Comparison of ENCODE assay signal across 22 cellular contexts in the genomic region with DNA sequence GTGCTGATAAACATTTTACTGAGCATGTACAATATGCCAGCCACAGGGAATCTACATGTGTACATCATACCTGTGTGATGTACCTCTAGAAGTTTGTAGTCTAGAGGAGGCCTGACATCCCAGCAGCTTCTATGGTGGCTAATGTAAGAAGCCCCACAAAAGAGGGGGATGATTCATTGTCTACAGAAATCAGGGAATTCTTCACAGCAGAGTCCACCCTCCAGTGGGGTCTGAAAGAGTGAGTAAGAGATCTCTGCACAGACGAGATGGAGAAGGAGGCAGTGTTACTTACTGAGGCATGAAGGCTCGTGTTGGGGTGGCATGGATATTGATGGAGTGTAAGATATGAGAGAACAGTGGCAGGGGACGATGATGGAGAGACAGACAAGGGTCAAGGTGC.
DNase-seq lines count a peak whose midpoint lies in the region; ATAC-seq, FAIRE-seq and TF ChIP-seq lines count a peak whose summit lies in the region.
"Had no signal": no experiment of that assay in that cellular context is flagged by ENCODE, and none has a peak within 500 bp of the region (broad histone marks: within the 10 kb centered on the region; RNA-seq: fewer than 3 reads in every experiment).

No MANE protein-coding gene starts in this region.

- CTCF ChIA-PET in RWPE1 (lab: Yijun Ruan, JAX) (no interaction called here), mammary epithelial cell (lab: Charles Lee; ENCODE audit: low non-redundant PET) (no interaction called here)

- no peak for ATAC-seq in HG03280 (IDR thresholded peaks at IDR 0.05; ENCODE audit: unreplicated experiment)
- ATAC-seq in mucosa of descending colon, result no peak
- ATAC-seq: HCT116, K562 had no signal

- H3K27ac ChIP-seq in RWPE1 (no peak overlapping the region), mammary epithelial cell (ENCODE audit: insufficient read depth, low read depth, low read length) (peak overlapping the region; percentile 42), keratinocyte (ENCODE audit: control insufficient read depth, insufficient read depth, low read length) (peak overlapping the region; percentile 45), hepatocyte (no peak overlapping the region)
- H3K27ac ChIP-seq: C4-2B had no signal

- TF ChIP-seq CTCF in RWPE1 (conservative IDR thresholded peaks at IDR 0.05; ENCODE audit: low read depth) (no peak), mammary epithelial cell (conservative IDR thresholded peaks at IDR 0.05 in 1 of 2, IDR thresholded peaks at IDR 0.05 in 1 of 2; ENCODE audit: extremely low read depth in 1 of 2, insufficient read depth in 1 of 2, low read depth in 1 of 2, low read length in 2 of 2) (no peak), keratinocyte (optimal IDR thresholded peaks at IDR 0.05 in 1 of 3, IDR thresholded peaks at IDR 0.05 in 1 of 3, conservative IDR thresholded peaks at IDR 0.05 in 1 of 3; ENCODE audit: extremely low read depth in 1 of 3, insufficient read depth in 2 of 3, low read length in 3 of 3) (no peak), hepatocyte (IDR thresholded peaks at IDR 0.05; ENCODE audit: poor library complexity) (no peak), mucosa of descending colon (IDR thresholded peaks at IDR 0.05) (no peak)

- dilution Hi-C loops in mammary epithelial cell (cut with HindIII; ENCODE audit: low sequenced_read_pairs), result no loop called here
- dilution Hi-C loops in keratinocyte (cut with MboI; ENCODE audit: extremely low pct_ligation_motif_present, low sequenced_read_pairs), result no loop called here

- whole genome bisulfite sequencing in mammary epithelial cell (ENCODE audit: low coverage, missing lambda C conversion rate), result 21% methylated on average over 3 of the region's 3 CpGs
- WGBS in hepatocyte (ENCODE audit: low lambda C conversion rate, missing lambda C conversion rate), result 97% methylated on average over 3 of the region's 3 CpGs

- no peaks in the 10 kb centered on the region for H3K9me1 ChIP-seq in keratinocyte (ENCODE audit: control insufficient read depth, extremely low read depth, insufficient read depth, low read length)

- H3K4me1 ChIP-seq in mammary epithelial cell (ENCODE audit: insufficient read depth, low read length), result peaks cover 22% of the 10 kb centered on the region
- peaks cover 21% of the 10 kb centered on the region for H3K4me1 ChIP-seq in keratinocyte (ENCODE audit: control insufficient read depth, extremely low read depth, insufficient read depth, low read length)
- H3K4me1 ChIP-seq in hepatocyte (ENCODE audit: insufficient read depth), result no peaks in the 10 kb centered on the region
- no peaks in the 10 kb centered on the region for H3K4me1 ChIP-seq in mucosa of descending colon (ENCODE audit: low read depth)

- no peaks in the 10 kb centered on the region for H3K36me3 ChIP-seq in mammary epithelial cell (ENCODE audit: insufficient read depth, low read length)
- no peaks in the 10 kb centered on the region for H3K36me3 ChIP-seq in keratinocyte (ENCODE audit: control insufficient read depth in 2 of 2, extremely low read depth in 1 of 2, insufficient read depth in 2 of 2, low read length in 2 of 2)
- H3K36me3 ChIP-seq in hepatocyte (replicated peaks; ENCODE audit: insufficient read depth, low read depth), result no peaks in the 10 kb centered on the region
- H3K36me3 ChIP-seq in mucosa of descending colon (ENCODE audit: low read depth), result no peaks in the 10 kb centered on the region

- H3K4me3 ChIP-seq in mammary epithelial cell (replicated peaks in 1 of 3; ENCODE audit: insufficient read depth in 1 of 3, low read depth in 2 of 3, low read length in 3 of 3) (no peak overlapping the region), keratinocyte (ENCODE audit: control insufficient read depth in 2 of 3, extremely low read depth in 1 of 3, insufficient read depth in 2 of 3, low read depth in 1 of 3, low read length in 3 of 3) (peak overlapping the region in 1 of 3 experiments; percentile 29), hepatocyte (no peak overlapping the region), mucosa of descending colon (no peak overlapping the region)
- H3K4me3 ChIP-seq: K562 had no signal

- in situ Hi-C loops in mammary epithelial cell (cut with MboI; ENCODE audit: low sequenced_read_pairs in 2 of 2), result no loop called here

- H2AFZ ChIP-seq in mammary epithelial cell (ENCODE audit: low read depth, low read length) (peak overlapping the region; percentile 19), keratinocyte (ENCODE audit: control insufficient read depth, low read length) (peak overlapping the region; percentile 13), hepatocyte (no peak overlapping the region)

- intact Hi-C loops in mammary epithelial cell (cut with micrococcal nuclease), result loop anchor here (5.0 kb wide), 1 partner anchor 170 kb away; no protein-coding TSS in a partner anchor
- intact Hi-C loops in mucosa of descending colon (cut with DNase I, micrococcal nuclease), result no loop called here

- H4K20me1 ChIP-seq in mammary epithelial cell (ENCODE audit: insufficient read depth, low read length) (no peaks in the 10 kb centered on the region), keratinocyte (ENCODE audit: control insufficient read depth, extremely low read depth, insufficient read depth, low read length) (no peaks in the 10 kb centered on the region), hepatocyte (ENCODE audit: insufficient read depth, poor library complexity, severe bottlenecking) (no peaks in the 10 kb centered on the region)

- H3K79me2 ChIP-seq in mammary epithelial cell (ENCODE audit: insufficient read depth, low read length), result no peaks in the 10 kb centered on the region
- H3K79me2 ChIP-seq in keratinocyte (ENCODE audit: control insufficient read depth, insufficient read depth, low read length), result no peaks in the 10 kb centered on the region
- no peaks in the 10 kb centered on the region for H3K79me2 ChIP-seq in hepatocyte

- DNase-seq in EH (ENCODE audit: low read depth) (peak; percentile 60), RWPE1 (ENCODE audit: low spot score) (peak; percentile 23), mammary epithelial cell (no peak), keratinocyte (ENCODE audit: low read depth, low spot score) (peak; percentile 52), cortex of kidney (lab: John Stamatoyannopoulos, UW) (no peak), hepatocyte (ENCODE audit: low spot score) (no peak), mucosa of descending colon (no peak)
- DNase-seq: Calu3; CD8-positive, alpha-beta memory T cell; DMS153; GF-D8; GOT3; NCI-H1092 treated with DMSO at 0.1 percent for 48 hours; NCI-H2029 treated with DMSO at 0.1 percent for 48 hours; NCI-H226; NCI-H524; NCI-H774; NK-92 treated with Interleukin-12 subunit alpha and Interleukin-12 subunit beta, amount 100 ng/mL, for 24 hours had no signal

- no peaks in the 10 kb centered on the region for H3K9me3 ChIP-seq in mammary epithelial cell (replicated peaks; ENCODE audit: insufficient read depth, low read length)
- no peaks in the 10 kb centered on the region for H3K9me3 ChIP-seq in keratinocyte (ENCODE audit: control insufficient read depth, low read depth, low read length)
- H3K9me3 ChIP-seq in hepatocyte (ENCODE audit: low read depth), result no peaks in the 10 kb centered on the region
- H3K9me3 ChIP-seq in mucosa of descending colon, result no peaks in the 10 kb centered on the region

- no peaks in the 10 kb centered on the region for H3K9me2 ChIP-seq in hepatocyte (replicated peaks; ENCODE audit: insufficient read depth)

- H3K9ac ChIP-seq in mammary epithelial cell (ENCODE audit: insufficient read depth, low read length), result no peak overlapping the region
- H3K9ac ChIP-seq in keratinocyte (ENCODE audit: control insufficient read depth, extremely low read depth, insufficient read depth, low read length), result no peak overlapping the region

- H3K27me3 ChIP-seq in mammary epithelial cell (ENCODE audit: insufficient read depth, low read length), result no peaks in the 10 kb centered on the region
- H3K27me3 ChIP-seq in keratinocyte (ENCODE audit: control insufficient read depth, extremely low read depth, insufficient read depth, low read length), result no peaks in the 10 kb centered on the region
- no peaks in the 10 kb centered on the region for H3K27me3 ChIP-seq in hepatocyte

- FAIRE-seq in keratinocyte (lab: Jason Lieb, UNC), result peak; percentile 83
- FAIRE-seq: K562 had no signal

- no TSS peak for BruUV-seq in mammary epithelial cell (replicated peaks; lab: Mats Ljungman, UMichigan)

- peak overlapping the region; percentile 63 for H3K4me2 ChIP-seq in mammary epithelial cell (ENCODE audit: insufficient read depth, low read depth, low read length)
- peak overlapping the region; percentile 56 for H3K4me2 ChIP-seq in keratinocyte (ENCODE audit: control insufficient read depth, extremely low read depth, insufficient read depth, low read depth, low read length)
- H3K4me2 ChIP-seq in hepatocyte, result no peak overlapping the region

- POLR2A ChIA-PET in RWPE1 (lab: Yijun Ruan, JAX; ENCODE audit: low non-redundant PET), result no interaction called here

Comparison
In these comparisons a context has a peak if more than half of its experiments do, and no peak if none do; other contexts are left out.
1. DNase-seq: peak in EH (single experiment), RWPE1 (single experiment) and keratinocyte (single experiment); none in mammary epithelial cell (single experiment), cortex of kidney (single experiment), hepatocyte (single experiment) and mucosa of descending colon (0 of 3).
2. H3K27ac ChIP-seq: peak in mammary epithelial cell (single experiment) and keratinocyte (single experiment); none in RWPE1 (single experiment) and hepatocyte (single experiment).